ENCODE assay signal across 8 cellular contexts in genomic region chr1:214328770-214329455, GRCh38. TPM values are rescaled to one million over a fixed set of nuclear protein-coding genes. Genes with fewer than 3 reads are reported as not detected.
DNase-seq lines count a peak whose midpoint lies in the region; ATAC-seq and TF ChIP-seq lines count a peak whose summit lies in the region.

No MANE protein-coding gene starts in this region.

- peak; percentile 98 for ATAC-seq in CD4-positive, alpha-beta T cell (ENCODE audit: poor library complexity)
- ATAC-seq in GM19351 (IDR thresholded peaks at IDR 0.05; ENCODE audit: unreplicated experiment) (peak; percentile 91), HG03432 (IDR thresholded peaks at IDR 0.05; ENCODE audit: unreplicated experiment) (peak; percentile 90), lower lobe of right lung (peak; percentile 90 to 91)

- DNase-seq in CD4-positive, alpha-beta T cell: peak; percentile 66 to 79 (median 71)
- DNase-seq in NCI-H460 (ENCODE audit: extremely low read depth, low read depth) (peak; percentile 85), dedifferentiated amniotic fluid mesenchymal stem cell (ENCODE audit: extremely low spot score) (peak; percentile 76), lower lobe of right lung (peak; percentile 74)
- DNase-seq in activated CD4-positive, alpha-beta T cell treated with anti-CD3 and anti-CD28 coated beads, Interleukin-2, amount 10 ng/mL, durations not matched to agents 7 days and 5 days: peak; percentile 83
- peak; percentile 5 for DNase-seq in stimulated activated CD8-positive, alpha-beta memory T cell treated with anti-CD3 and anti-CD28 coated beads, Interleukin-12 subunit alpha, Interleukin-12 subunit beta, amount 100 ng/mL, for 24 hours (ENCODE audit: extremely low read depth)

- POLR2A ChIA-PET in CD4-positive, alpha-beta T cell (lab: Charles Lee): interaction anchor here (0.6 to 2.4 kb wide), 4 partner anchors 49 to 956 kb away, joined by 3 to 13 read pairs (median 6); partner anchors contain the start of gene SMYD2
- POLR2A ChIA-PET in activated CD4-positive, alpha-beta T cell treated with anti-CD3 and anti-CD28 coated beads, Interleukin-2, amount 10 ng/mL, durations not matched to agents 7 days and 5 days (lab: Charles Lee): no interaction called here

- peak overlapping the region; percentile 53 for H3K27ac Mint-ChIP-seq in CD4-positive, alpha-beta T cell
- H3K27ac Mint-ChIP-seq in activated CD4-positive, alpha-beta T cell treated with anti-CD3 and anti-CD28 coated beads, Interleukin-2, amount 10 ng/mL, durations not matched to agents 7 days and 5 days: no peak overlapping the region

- TF ChIP-seq CTCF in CD4-positive, alpha-beta T cell (IDR thresholded peaks at IDR 0.05): peak; percentile 83
- peak; percentile 86 for TF ChIP-seq CTCF in lower lobe of right lung (IDR thresholded peaks at IDR 0.05)

- no peak overlapping the region for H3K4me3 Mint-ChIP-seq in CD4-positive, alpha-beta T cell
- H3K4me3 Mint-ChIP-seq in activated CD4-positive, alpha-beta T cell treated with anti-CD3 and anti-CD28 coated beads, Interleukin-2, amount 10 ng/mL, durations not matched to agents 7 days and 5 days: no peak overlapping the region

- CTCF ChIA-PET in CD4-positive, alpha-beta T cell (lab: Charles Lee): interaction anchor here (0.7 to 8.0 kb wide), 18 partner anchors 11 to 874 kb away, joined by 3 to 171 read pairs (median 4); no protein-coding TSS in a partner anchor
- CTCF ChIA-PET in activated CD4-positive, alpha-beta T cell treated with anti-CD3 and anti-CD28 coated beads, Interleukin-2, amount 10 ng/mL, durations not matched to agents 7 days and 5 days (lab: Charles Lee): interaction anchor here (0.8 to 9.4 kb wide), 30 partner anchors 9 to 307 kb away, joined by 3 to 145 read pairs (median 5); partner anchors contain the start of gene SMYD2

- no peaks in the 10 kb centered on the region for H3K4me1 ChIP-seq in lower lobe of right lung

- peaks cover 13% of the 10 kb centered on the region for H3K36me3 ChIP-seq in lower lobe of right lung

- no peaks in the 10 kb centered on the region for H3K9me3 ChIP-seq in CD4-positive, alpha-beta T cell (ENCODE audit: control insufficient read depth, low read length)
- H3K9me3 ChIP-seq in lower lobe of right lung: no peaks in the 10 kb centered on the region

- intact Hi-C loops in CD4-positive, alpha-beta T cell (cut with DNase I, micrococcal nuclease): loop anchor here (1.0 to 5.0 kb wide), 9 partner anchors 47 to 1206 kb away; partner anchors contain the start of gene SMYD2 (in 1 of the 2)
- intact Hi-C loops in lower lobe of right lung (cut with DNase I): loop anchor here (5.0 kb wide), 1 partner anchor 67 kb away; no protein-coding TSS in a partner anchor

- H3K4me3 ChIP-seq in lower lobe of right lung: no peak overlapping the region

- no peaks in the 10 kb centered on the region for H3K4me1 Mint-ChIP-seq in CD4-positive, alpha-beta T cell (ENCODE audit: low read depth)
- H3K4me1 Mint-ChIP-seq in activated CD4-positive, alpha-beta T cell treated with anti-CD3 and anti-CD28 coated beads, Interleukin-2, amount 10 ng/mL, durations not matched to agents 7 days and 5 days: peaks cover 9% of the 10 kb centered on the region

- H3K9me3 Mint-ChIP-seq in CD4-positive, alpha-beta T cell: no peaks in the 10 kb centered on the region
- no peaks in the 10 kb centered on the region for H3K9me3 Mint-ChIP-seq in activated CD4-positive, alpha-beta T cell treated with anti-CD3 and anti-CD28 coated beads, Interleukin-2, amount 10 ng/mL, durations not matched to agents 7 days and 5 days

- no peaks in the 10 kb centered on the region for H3K27me3 Mint-ChIP-seq in CD4-positive, alpha-beta T cell
- no peaks in the 10 kb centered on the region for H3K27me3 Mint-ChIP-seq in activated CD4-positive, alpha-beta T cell treated with anti-CD3 and anti-CD28 coated beads, Interleukin-2, amount 10 ng/mL, durations not matched to agents 7 days and 5 days

- H3K27me3 ChIP-seq in CD4-positive, alpha-beta T cell (ENCODE audit: control insufficient read depth, insufficient read depth, low read length): no peaks in the 10 kb centered on the region
- H3K27me3 ChIP-seq in lower lobe of right lung (ENCODE audit: low read depth): no peaks in the 10 kb centered on the region

- H3K36me3 Mint-ChIP-seq in CD4-positive, alpha-beta T cell (ENCODE audit: low read depth): peaks cover 79% of the 10 kb centered on the region
- H3K36me3 Mint-ChIP-seq in activated CD4-positive, alpha-beta T cell treated with anti-CD3 and anti-CD28 coated beads, Interleukin-2, amount 10 ng/mL, durations not matched to agents 7 days and 5 days (ENCODE audit: low read depth): peaks cover 13% of the 10 kb centered on the region

- H3K27ac ChIP-seq in CD4-positive, alpha-beta T cell (ENCODE audit: low read depth, low read length): no peak overlapping the region
- H3K27ac ChIP-seq in lower lobe of right lung: no peak overlapping the region

RNA-seq across cellular contexts. Expression of gene SMYD2, which starts 48.0 kb away (rescaled TPM):
- total RNA-seq in CD4-positive, alpha-beta T cell: 10 to 100 TPM; 17.1 to 17.6 TPM
- total RNA-seq in NCI-H460 (2014; rRNA removed; shearing (Covaris generic)): 45.0 and 52.8 TPM in 2 replicates
- 72.5 and 82.2 TPM in 2 replicates for polyA plus RNA-seq in NCI-H460 (2014; cell fraction: nucleus; rRNA removed)
- 10 to 100 TPM; 39.6 to 41.3 TPM for total RNA-seq in activated CD4-positive, alpha-beta T cell treated with anti-CD3 and anti-CD28 coated beads, Interleukin-2, amount 10 ng/mL, durations not matched to agents 7 days and 5 days
- 41.6 TPM for total RNA-seq in lower lobe of right lung

Comparison
In these comparisons a context has a peak if more than half of its experiments do, and no peak if none do; other contexts are left out.
1. DNase-seq: peak in every context shown above with its lines; median percentile 85 in NCI-H460; 83 in activated CD4-positive, alpha-beta T cell treated with anti-CD3 and anti-CD28 coated beads, Interleukin-2, amount 10 ng/mL, durations not matched to agents 7 days and 5 days; 76 in dedifferentiated amniotic fluid mesenchymal stem cell; 74 in lower lobe of right lung; 71 in CD4-positive, alpha-beta T cell; 5 in stimulated activated CD8-positive, alpha-beta memory T cell treated with anti-CD3 and anti-CD28 coated beads, Interleukin-12 subunit alpha, Interleukin-12 subunit beta, amount 100 ng/mL, for 24 hours.